Comparison of ENCODE assay signal across 12 cellular contexts in genomic region chr1:43405876-43406234, GRCh38. TPM values are rescaled to one million over a fixed set of nuclear protein-coding genes. Genes with fewer than 3 reads are reported as not detected.
DNase-seq lines count a peak whose midpoint lies in the region; ATAC-seq and TF ChIP-seq lines count a peak whose summit lies in the region.
"Had no signal": no experiment of that assay in that cellular context is flagged by ENCODE, and none has a peak within 500 bp of the region (broad histone marks: within the 10 kb centered on the region; RNA-seq: fewer than 3 reads in every experiment).

No MANE protein-coding gene starts in this region.

- TF ChIP-seq CTCF in mesothelial cell of epicardium (IDR thresholded peaks at IDR 0.05; ENCODE audit: unreplicated experiment): no peak

- peak overlapping the region; percentile 43 to 49 for H3K27ac Mint-ChIP-seq in stimulated activated naive CD8-positive, alpha-beta T cell treated with anti-CD3 and anti-CD28 coated beads, Interleukin-15, amount 100 ng/mL, for 72 hours
- H3K27ac Mint-ChIP-seq in mesothelial cell of epicardium: peak overlapping the region; percentile 30
- no peak overlapping the region for H3K27ac Mint-ChIP-seq in activated T-cell treated with anti-CD3 and anti-CD28 coated beads, Interleukin-2, amount 50 U/mL, for 72 hours
- H3K27ac Mint-ChIP-seq: B cell; CD4-positive, alpha-beta T cell had no signal

- no peak for ATAC-seq in stimulated activated naive CD8-positive, alpha-beta T cell treated with anti-CD3 and anti-CD28 coated beads, Interleukin-15, amount 100 ng/mL, for 72 hours
- ATAC-seq in stimulated activated naive CD8-positive, alpha-beta T cell treated with anti-CD3 and anti-CD28 coated beads, Interleukin-15, Interleukin-2, amounts not matched to agents 100 U/mL and 50 U/mL, for 24 hours: no peak
- ATAC-seq in activated T-cell treated with anti-CD3 and anti-CD28 coated beads, Interleukin-2, amount 50 U/mL, for 72 hours (replicated peaks in 1 of 2): no peak
- no peak for ATAC-seq in GM19467 (IDR thresholded peaks at IDR 0.05; ENCODE audit: unreplicated experiment)
- ATAC-seq: HCT116 had no signal

- H3K4me1 Mint-ChIP-seq in stimulated activated naive CD8-positive, alpha-beta T cell treated with anti-CD3 and anti-CD28 coated beads, Interleukin-15, amount 100 ng/mL, for 72 hours: peaks cover 12% of the 10 kb centered on the region
- no peaks in the 10 kb centered on the region for H3K4me1 Mint-ChIP-seq in mesothelial cell of epicardium
- peaks cover 8% of the 10 kb centered on the region for H3K4me1 Mint-ChIP-seq in activated T-cell treated with anti-CD3 and anti-CD28 coated beads, Interleukin-2, amount 50 U/mL, for 72 hours (ENCODE audit: low read depth)
- H3K4me1 Mint-ChIP-seq: B cell had no signal

- H3K4me3 Mint-ChIP-seq in stimulated activated naive CD8-positive, alpha-beta T cell treated with anti-CD3 and anti-CD28 coated beads, Interleukin-15, amount 100 ng/mL, for 72 hours: no peak overlapping the region
- H3K4me3 Mint-ChIP-seq in mesothelial cell of epicardium: no peak overlapping the region
- H3K4me3 Mint-ChIP-seq in activated T-cell treated with anti-CD3 and anti-CD28 coated beads, Interleukin-2, amount 50 U/mL, for 72 hours: no peak overlapping the region
- H3K4me3 Mint-ChIP-seq: B cell; CD4-positive, alpha-beta T cell had no signal

- no peaks in the 10 kb centered on the region for H3K9me3 Mint-ChIP-seq in stimulated activated naive CD8-positive, alpha-beta T cell treated with anti-CD3 and anti-CD28 coated beads, Interleukin-15, amount 100 ng/mL, for 72 hours
- H3K9me3 Mint-ChIP-seq in mesothelial cell of epicardium: peaks cover 6% of the 10 kb centered on the region
- no peaks in the 10 kb centered on the region for H3K9me3 Mint-ChIP-seq in activated T-cell treated with anti-CD3 and anti-CD28 coated beads, Interleukin-2, amount 50 U/mL, for 72 hours
- H3K9me3 Mint-ChIP-seq: CD4-positive, alpha-beta T cell had no signal

- H3K36me3 Mint-ChIP-seq in mesothelial cell of epicardium: peaks cover 45% of the 10 kb centered on the region
- peaks cover 13 to 22% of the 10 kb centered on the region in 2 donors for H3K36me3 Mint-ChIP-seq in activated T-cell treated with anti-CD3 and anti-CD28 coated beads, Interleukin-2, amount 50 U/mL, for 72 hours (ENCODE audit: insufficient read depth in 2 of 2)

- no peak for DNase-seq in stimulated activated naive CD8-positive, alpha-beta T cell treated with anti-CD3 and anti-CD28 coated beads, Interleukin-15, amount 100 ng/mL, for 72 hours
- DNase-seq in stimulated activated naive CD8-positive, alpha-beta T cell treated with anti-CD3 and anti-CD28 coated beads, Interleukin-15, Interleukin-2, amounts not matched to agents 100 U/mL and 50 U/mL, for 24 hours: no peak
- no peak for DNase-seq in mesothelial cell of epicardium (ENCODE audit: low spot score in 2 of 2, unreplicated experiment in 2 of 2)
- DNase-seq in activated T-cell treated with anti-CD3 and anti-CD28 coated beads, Interleukin-2, amount 50 U/mL, for 72 hours: no peak
- DNase-seq: C1 segment of cervical spinal cord; Calu3; CD4-positive, alpha-beta T cell; DMS 273 treated with DMSO at 0.1 percent for 48 hours; GM23248 had no signal

- no peaks in the 10 kb centered on the region for H3K27me3 Mint-ChIP-seq in stimulated activated naive CD8-positive, alpha-beta T cell treated with anti-CD3 and anti-CD28 coated beads, Interleukin-15, amount 100 ng/mL, for 72 hours
- no peaks in the 10 kb centered on the region for H3K27me3 Mint-ChIP-seq in mesothelial cell of epicardium (ENCODE audit: low read depth)
- no peaks in the 10 kb centered on the region for H3K27me3 Mint-ChIP-seq in activated T-cell treated with anti-CD3 and anti-CD28 coated beads, Interleukin-2, amount 50 U/mL, for 72 hours (ENCODE audit: low read depth)
- H3K27me3 Mint-ChIP-seq: B cell; CD4-positive, alpha-beta T cell had no signal

RNA-seq across cellular contexts. Expression of gene SZT2, which starts 16.2 kb away (rescaled TPM):
- total RNA-seq in mesothelial cell of epicardium: 80.1 to 97.4 TPM (median 83.7 TPM) in 3 replicates
- total RNA-seq in activated T-cell treated with anti-CD3 and anti-CD28 coated beads, Interleukin-2, amount 50 U/mL, for 72 hours: 10 to 100 TPM; 51.4 to 51.6 TPM

RNA-seq across cellular contexts. Expression of gene MED8, which starts 16.3 kb away (rescaled TPM):
- total RNA-seq in mesothelial cell of epicardium: 29.8 to 32.4 TPM (median 30.4 TPM) in 3 replicates
- 10 to 100 TPM; 64.2 to 71.1 TPM for total RNA-seq in activated T-cell treated with anti-CD3 and anti-CD28 coated beads, Interleukin-2, amount 50 U/mL, for 72 hours

RNA-seq across cellular contexts. Expression of gene ELOVL1, which starts 38.0 kb away (rescaled TPM):
- total RNA-seq in mesothelial cell of epicardium: 40.3 to 42.4 TPM (median 41.4 TPM) in 3 replicates
- 10 to 100 TPM; 58.4 to 75.7 TPM for total RNA-seq in activated T-cell treated with anti-CD3 and anti-CD28 coated beads, Interleukin-2, amount 50 U/mL, for 72 hours

RNA-seq across cellular contexts. Expression of gene CDC20, which starts 47.1 kb away (rescaled TPM):
- 32.0 to 33.4 TPM (median 32.4 TPM) in 3 replicates for total RNA-seq in mesothelial cell of epicardium
- total RNA-seq in activated T-cell treated with anti-CD3 and anti-CD28 coated beads, Interleukin-2, amount 50 U/mL, for 72 hours: 100 to 1,000 TPM; 108 to 163 TPM

RNA-seq across cellular contexts. Expression of gene HYI, which starts 47.9 kb away (rescaled TPM):
- total RNA-seq in mesothelial cell of epicardium: 35.7 to 41.2 TPM (median 37.5 TPM) in 3 replicates
- total RNA-seq in activated T-cell treated with anti-CD3 and anti-CD28 coated beads, Interleukin-2, amount 50 U/mL, for 72 hours: 10 to 100 TPM in 1 of 2 donors, 1 to 10 TPM in 1; 9.9 to 10.6 TPM
